ENCODE assay signal across 11 cellular contexts in the genomic region with DNA sequence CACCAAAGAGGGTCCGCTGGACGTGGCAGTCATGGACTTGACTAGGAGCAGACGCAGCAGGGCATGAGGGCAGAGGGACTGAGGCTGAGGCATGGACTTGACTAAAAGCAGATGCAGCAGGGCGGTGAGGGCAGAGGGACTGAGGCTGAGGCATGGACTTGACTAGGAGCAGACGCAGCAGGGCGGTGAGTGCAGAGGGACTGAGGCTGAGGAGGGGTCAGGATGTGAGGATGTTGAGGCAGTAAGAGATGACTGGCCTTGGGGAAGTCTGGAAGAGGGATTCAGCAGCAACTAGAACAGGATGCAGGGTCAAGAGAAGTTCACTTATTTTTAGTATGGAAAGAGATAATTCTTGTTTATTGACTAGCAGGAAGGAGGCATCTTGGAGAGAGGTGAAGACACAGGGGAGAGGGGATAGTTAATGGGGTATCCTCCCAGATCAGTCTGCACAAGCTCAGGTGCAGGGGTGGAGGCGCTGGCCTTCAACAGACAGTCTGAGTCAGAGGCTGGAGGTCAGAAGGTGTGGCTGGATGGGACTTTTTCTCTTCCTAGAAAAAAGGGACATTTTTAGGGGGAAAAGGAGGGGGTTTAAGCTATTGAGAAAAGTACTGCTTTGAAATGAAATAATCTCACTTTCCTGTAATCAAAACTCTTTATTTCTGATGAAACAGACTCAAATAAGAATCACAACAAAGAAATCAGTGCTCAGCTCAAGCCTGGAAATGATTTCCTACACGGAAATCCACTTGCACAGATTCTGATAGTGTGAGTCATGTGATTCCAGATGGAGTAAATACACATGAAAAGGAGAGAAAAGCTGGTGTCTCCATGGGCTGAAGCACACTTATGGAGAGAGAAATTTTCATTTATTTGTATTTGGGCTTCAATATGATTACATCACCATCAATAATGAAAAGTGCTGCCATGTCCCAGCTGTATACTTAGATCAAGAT.
DNase-seq lines count a peak whose midpoint lies in the region; ATAC-seq and TF ChIP-seq lines count a peak whose summit lies in the region.
"Had no signal": no experiment of that assay in that cellular context is flagged by ENCODE, and none has a peak within 500 bp of the region (broad histone marks: within the 10 kb centered on the region; RNA-seq: fewer than 3 reads in every experiment).

No MANE protein-coding gene starts in this region.

- 73 to 80% methylated on average over 8 of the region's 8 CpGs for WGBS in testis, 2 donors

- intact Hi-C loops in lower lobe of right lung (cut with DNase I) (no loop called here), testis (cut with DNase I; ENCODE audit: low total_unique reads) (no loop called here)

- H3K27ac ChIP-seq in lower lobe of right lung (peak overlapping the region; percentile 56), testis (peak overlapping the region in 1 of 2 donors; percentile 30)

- H3K4me1 ChIP-seq in lower lobe of right lung (peaks cover 75% of the 10 kb centered on the region), testis (no peaks in the 10 kb centered on the region)

- H3K27me3 ChIP-seq in lower lobe of right lung (ENCODE audit: low read depth) (no peaks in the 10 kb centered on the region), testis (no peaks in the 10 kb centered on the region)

- DNase-seq in ACHN (peak; percentile 80), M059J (ENCODE audit: low read depth) (peak; percentile 76), dermis blood vessel endothelial cell (peak; percentile 89), lower lobe of right lung (no peak), NCI-H2081 treated with DMSO at 0.1 percent for 48 hours (lab: John Stamatoyannopoulos, UW) (no peak), testis (no peak), middle frontal gyrus (ENCODE audit: extremely low spot score, low spot score) (no peak)
- DNase-seq: activated CD8-positive, alpha-beta T cell treated with anti-CD3 and anti-CD28 coated beads, Interleukin-2, amount 10 ng/mL, durations not matched to agents 7 days and 5 days; CD4-positive, CD25-positive, alpha-beta regulatory T cell had no signal

- H3K9me3 ChIP-seq in lower lobe of right lung (no peaks in the 10 kb centered on the region), testis (no peaks in the 10 kb centered on the region)

- H3K36me3 ChIP-seq in lower lobe of right lung = no peaks in the 10 kb centered on the region
- no peaks in the 10 kb centered on the region for H3K36me3 ChIP-seq in testis (ENCODE audit: low read depth, missing control alignments)

- no peak overlapping the region for H3K4me3 ChIP-seq in lower lobe of right lung
- no peak overlapping the region for H3K4me3 ChIP-seq in testis

- ATAC-seq in lower lobe of right lung (peak in 1 of 2 donors; percentile 41), GM19324 (IDR thresholded peaks at IDR 0.05; ENCODE audit: low FRiP score, unreplicated experiment) (no peak)
- ATAC-seq: activated CD8-positive, alpha-beta T cell treated with anti-CD3 and anti-CD28 coated beads, Interleukin-2, amount 10 ng/mL, durations not matched to agents 7 days and 5 days; Panc1 had no signal

- no peak for TF ChIP-seq POLR2A in testis (IDR thresholded peaks at IDR 0.05)

- in situ Hi-C loops in ACHN (cut with HindIII; ENCODE audit: low pct_ligation_motif_present, low pct_unique_long_range_greater_than_20kb, low sequenced_read_pairs) = no loop called here

- TF ChIP-seq CTCF in lower lobe of right lung (IDR thresholded peaks at IDR 0.05) = no peak
- TF ChIP-seq CTCF in testis (IDR thresholded peaks at IDR 0.05) = no peak

Comparison
In these comparisons a context has a peak if more than half of its experiments do, and no peak if none do; other contexts are left out.
1. DNase-seq: peak in ACHN (single experiment), M059J (single experiment) and dermis blood vessel endothelial cell (single experiment); none in lower lobe of right lung (single experiment), NCI-H2081 treated with DMSO at 0.1 percent for 48 hours (single experiment), testis (single experiment) and middle frontal gyrus (single experiment).